In genomic region chr5:50666261-50667078, GRCh38 we compare ENCODE assay signal across 8 cellular contexts. TPM values are rescaled to one million over a fixed set of nuclear protein-coding genes. Genes with fewer than 3 reads are reported as not detected.
A peak's percentile ranks its signal among the peaks of the same experiment; 100 is the strongest.
DNase-seq lines count a peak whose midpoint lies in the region; ATAC-seq and TF ChIP-seq lines count a peak whose summit lies in the region.

A gene with protein sequence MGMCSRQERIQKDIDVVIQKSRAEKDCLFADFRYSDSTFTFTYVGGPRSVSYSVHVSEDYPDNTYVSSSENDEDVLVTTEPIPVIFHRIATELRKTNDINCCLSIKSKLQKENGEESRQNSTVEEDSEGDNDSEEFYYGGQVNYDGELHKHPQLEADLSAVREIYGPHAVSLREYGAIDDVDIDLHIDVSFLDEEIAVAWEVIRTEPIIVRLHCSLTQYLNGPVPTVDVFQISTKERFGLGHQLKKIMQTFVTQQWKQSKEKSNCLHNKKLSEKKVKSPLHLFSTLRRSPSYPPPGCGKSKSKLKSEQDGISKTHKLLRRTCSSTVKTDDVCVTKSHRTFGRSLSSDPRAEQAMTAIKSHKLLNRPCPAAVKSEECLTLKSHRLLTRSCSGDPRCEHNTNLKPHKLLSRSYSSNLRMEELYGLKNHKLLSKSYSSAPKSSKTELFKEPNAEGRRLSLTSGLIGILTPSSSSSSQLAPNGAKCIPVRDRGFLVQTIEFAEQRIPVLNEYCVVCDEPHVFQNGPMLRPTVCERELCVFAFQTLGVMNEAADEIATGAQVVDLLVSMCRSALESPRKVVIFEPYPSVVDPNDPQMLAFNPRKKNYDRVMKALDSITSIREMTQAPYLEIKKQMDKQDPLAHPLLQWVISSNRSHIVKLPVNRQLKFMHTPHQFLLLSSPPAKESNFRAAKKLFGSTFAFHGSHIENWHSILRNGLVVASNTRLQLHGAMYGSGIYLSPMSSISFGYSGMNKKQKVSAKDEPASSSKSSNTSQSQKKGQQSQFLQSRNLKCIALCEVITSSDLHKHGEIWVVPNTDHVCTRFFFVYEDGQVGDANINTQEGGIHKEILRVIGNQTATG (plus strand): TSS chr5:50666637. CDS start chr5:50667096, 459 bp downstream.

- H3K9me3 Mint-ChIP-seq in type B pancreatic cell: no peaks in the 10 kb centered on the region

- peak within 1 kb of the TSS; percentile 100 for H3K4me3 Mint-ChIP-seq in type B pancreatic cell

- H3K4me1 Mint-ChIP-seq in type B pancreatic cell (ENCODE audit: unreplicated experiment): peaks cover 12% of the 10 kb centered on the region

- H3K27me3 Mint-ChIP-seq in type B pancreatic cell: peaks cover 10% of the 10 kb centered on the region

- peak; percentile 41 for ATAC-seq in HG03175 (IDR thresholded peaks at IDR 0.05; ENCODE audit: unreplicated experiment)

- DNase-seq in SHP77 (lab: John Stamatoyannopoulos, UW) (peak; percentile 17 to 29), SHP77 treated with DMSO at 0.1 percent for 48 hours (lab: John Stamatoyannopoulos, UW) (no peak), RPMI8226 (peak; percentile 76), glomerular visceral epithelial cell (ENCODE audit: extremely low spot score) (peak; percentile 80), occipital lobe (lab: John Stamatoyannopoulos, UW) (peak; percentile 30), type B pancreatic cell (ENCODE audit: extremely low spot score, unreplicated experiment) (peak; percentile 73)
- peak in 3 of 4 experiments; percentile 20 to 36 (median 35) for DNase-seq in activated naive CD4-positive, alpha-beta T cell (lab: John Stamatoyannopoulos, UW)

- peak within 1 kb of the TSS; percentile 99 for H3K27ac Mint-ChIP-seq in type B pancreatic cell

- TF ChIP-seq CTCF in type B pancreatic cell (conservative IDR thresholded peaks at IDR 0.05): no peak

- H3K36me3 Mint-ChIP-seq in type B pancreatic cell: no peaks in the 10 kb centered on the region

RNA-seq across cellular contexts. Expression of the gene that starts here (rescaled TPM):
- 48.7 TPM for total RNA-seq in occipital lobe
- total RNA-seq in type B pancreatic cell (ENCODE audit: low replicate concordance): 19.6 and 25.2 TPM in 2 replicates
